In the genomic region with DNA sequence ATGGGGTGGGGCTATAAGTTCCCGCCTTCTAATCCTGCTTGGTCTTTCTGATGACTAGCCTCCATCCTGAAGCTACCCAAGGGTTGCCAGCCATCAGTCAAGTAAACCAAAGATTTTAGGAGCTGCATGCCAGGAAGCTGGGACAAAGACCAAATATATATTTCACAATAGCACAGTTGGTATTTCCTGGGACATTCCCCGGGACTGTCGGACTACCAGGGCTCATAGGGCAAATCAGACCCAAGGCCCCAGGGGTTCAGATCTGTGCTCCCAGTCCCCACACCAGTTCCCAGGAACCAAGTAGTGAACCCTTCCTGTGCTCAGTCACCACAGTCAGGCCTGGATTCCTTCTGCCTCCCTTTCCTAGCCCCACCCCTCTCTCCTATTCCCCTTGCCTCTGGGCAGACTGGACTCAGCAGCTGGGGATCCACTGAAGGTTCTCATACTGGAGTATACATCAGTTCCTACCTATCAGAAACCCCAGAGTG, we compare ENCODE assay signal across 25 cellular contexts. TPM values are rescaled to one million over a fixed set of nuclear protein-coding genes. Genes with fewer than 3 reads are reported as not detected.
A peak's percentile ranks its signal among the peaks of the same experiment; 100 is the strongest.
DNase-seq lines count a peak whose midpoint lies in the region; ATAC-seq, FAIRE-seq and TF ChIP-seq lines count a peak whose summit lies in the region.
"Had no signal": no experiment of that assay in that cellular context is flagged by ENCODE, and none has a peak within 500 bp of the region (broad histone marks: within the 10 kb centered on the region; RNA-seq: fewer than 3 reads in every experiment).

No MANE protein-coding gene starts in this region.

- no peak overlapping the region for H3K4me3 Mint-ChIP-seq in type B pancreatic cell
- H3K4me3 Mint-ChIP-seq: activated B cell treated with CpG ODN at 0.5 μM for 24 hours; activated CD8-positive, alpha-beta T cell treated with anti-CD3 and anti-CD28 coated beads for 36 hours; activated naive CD8-positive, alpha-beta T cell treated with anti-CD3 and anti-CD28 coated beads for 36 hours had no signal

- intact Hi-C loops in kidney (cut with DNase I), result no loop called here

- peak; percentile 37 for DNase-seq in activated effector memory CD4-positive, alpha-beta T cell treated with anti-CD3 and anti-CD28 coated beads, Interleukin-2, amount 50 U/mL, for 16 hours
- no peak for DNase-seq in activated effector memory CD4-positive, alpha-beta T cell treated with Interleukin-2 at 50 U/mL for 16 hours
- DNase-seq in adipocyte (ENCODE audit: low read depth) (peak; percentile 72), kidney (peak; percentile 46), type B pancreatic cell (ENCODE audit: extremely low spot score, unreplicated experiment) (peak; percentile 48), HPDE6-E6E7 (ENCODE audit: extremely low spot score) (no peak), DMS153 (lab: John Stamatoyannopoulos, UW) (no peak)
- DNase-seq: activated B cell treated with CpG ODN at 0.5 μM for 24 hours; activated CD8-positive, alpha-beta T cell treated with anti-CD3 and anti-CD28 coated beads for 36 hours; activated naive CD8-positive, alpha-beta T cell treated with anti-CD3 and anti-CD28 coated beads for 36 hours; Kasumi-1; lower lobe of right lung; NCI-H1417; NCI-H2107; NCI-H510A; T-helper 9 cell had no signal

- peaks cover 17% of the 10 kb centered on the region for H3K4me1 Mint-ChIP-seq in type B pancreatic cell (ENCODE audit: unreplicated experiment)

- no peak overlapping the region for H3K4me3 ChIP-seq in adipocyte (ENCODE audit: low read length)
- H3K4me3 ChIP-seq in kidney (ENCODE audit: low read length in 2 of 2), result no peak overlapping the region
- H3K4me3 ChIP-seq: BLaER1, hepatocyte, lower lobe of right lung, Peyer's patch, SK-N-MC had no signal

- no peak overlapping the region for H3K9ac ChIP-seq in adipocyte (ENCODE audit: low read length)
- no peak overlapping the region for H3K9ac ChIP-seq in kidney (ENCODE audit: low read length in 2 of 2)
- H3K9ac ChIP-seq: BLaER1 had no signal

- FAIRE-seq in kidney (lab: Jason Lieb, UNC), result no peak
- FAIRE-seq: A204.1, endometrium had no signal

- no peak overlapping the region for H3K27ac ChIP-seq in kidney (ENCODE audit: low read depth in 2 of 2, low read length in 2 of 2)
- H3K27ac ChIP-seq: BLaER1, hepatocyte, lower lobe of right lung, Peyer's patch, SK-N-MC had no signal

- peaks cover 12% of the 10 kb centered on the region for H3K27me3 ChIP-seq in adipocyte (replicated peaks; ENCODE audit: control insufficient read depth, insufficient read depth, low read length)
- H3K27me3 ChIP-seq: Peyer's patch had no signal

- H3K9me3 ChIP-seq in adipocyte (ENCODE audit: control insufficient read depth, low read length), result no peaks in the 10 kb centered on the region
- no peaks in the 10 kb centered on the region for H3K9me3 ChIP-seq in kidney (ENCODE audit: control insufficient read depth in 1 of 2, low read length in 2 of 2)
- H3K9me3 ChIP-seq: BLaER1, lower lobe of right lung, Peyer's patch had no signal

- H3K27ac Mint-ChIP-seq in type B pancreatic cell, result no peak overlapping the region
- H3K27ac Mint-ChIP-seq: activated B cell treated with CpG ODN at 0.5 μM for 24 hours; activated CD8-positive, alpha-beta T cell treated with anti-CD3 and anti-CD28 coated beads for 36 hours; activated naive CD8-positive, alpha-beta T cell treated with anti-CD3 and anti-CD28 coated beads for 36 hours had no signal

- no peak for ATAC-seq in GM18505 (IDR thresholded peaks at IDR 0.05; ENCODE audit: unreplicated experiment)
- ATAC-seq: activated CD8-positive, alpha-beta T cell treated with anti-CD3 and anti-CD28 coated beads for 36 hours; lower lobe of right lung had no signal

- no peaks in the 10 kb centered on the region for H3K36me3 Mint-ChIP-seq in type B pancreatic cell
- H3K36me3 Mint-ChIP-seq: activated naive CD8-positive, alpha-beta T cell treated with anti-CD3 and anti-CD28 coated beads for 36 hours had no signal

- no peaks in the 10 kb centered on the region for H3K9me3 Mint-ChIP-seq in type B pancreatic cell
- H3K9me3 Mint-ChIP-seq: activated B cell treated with CpG ODN at 0.5 μM for 24 hours; activated CD8-positive, alpha-beta T cell treated with anti-CD3 and anti-CD28 coated beads for 36 hours; activated naive CD8-positive, alpha-beta T cell treated with anti-CD3 and anti-CD28 coated beads for 36 hours had no signal

- H3K4me1 ChIP-seq in adipocyte (ENCODE audit: control insufficient read depth, insufficient read depth, low read length), result peaks cover 18% of the 10 kb centered on the region
- no peaks in the 10 kb centered on the region for H3K4me1 ChIP-seq in kidney (ENCODE audit: control insufficient read depth in 1 of 2, insufficient read depth in 1 of 2, low read depth in 1 of 2, low read length in 2 of 2)

- H3K27me3 Mint-ChIP-seq in type B pancreatic cell, result peaks cover 32% of the 10 kb centered on the region

- no peak for TF ChIP-seq CTCF in kidney (IDR thresholded peaks at IDR 0.05; ENCODE audit: borderline replicate concordance, extremely low read depth, insufficient read depth)
- no peak for TF ChIP-seq CTCF in type B pancreatic cell (conservative IDR thresholded peaks at IDR 0.05)

- H3K36me3 ChIP-seq in adipocyte (ENCODE audit: control insufficient read depth, insufficient read depth, low read length, severe bottlenecking) (no peaks in the 10 kb centered on the region), kidney (ENCODE audit: control insufficient read depth in 1 of 2, insufficient read depth in 2 of 2, low read length in 2 of 2) (no peaks in the 10 kb centered on the region)
- H3K36me3 ChIP-seq: BLaER1, lower lobe of right lung, Peyer's patch had no signal

- no peak for TF ChIP-seq POLR2A in GM18505 (IDR thresholded peaks at IDR 0.05; ENCODE audit: borderline replicate concordance, extremely low read depth, insufficient read depth, insufficient read length)

RNA-seq across cellular contexts. Expression of a gene that starts 5.7 kb away (rescaled TPM):
- 99.5 TPM for total RNA-seq in kidney
- polyA plus RNA-seq in kidney (ENCODE audit: insufficient read depth, low read depth, low replicate concordance), result 111 TPM
- total RNA-seq in type B pancreatic cell (ENCODE audit: low replicate concordance), result 25.7 and 137 TPM in 2 replicates
- total RNA-seq: activated B cell treated with CpG ODN at 0.5 μM for 24 hours; activated CD8-positive, alpha-beta T cell treated with anti-CD3 and anti-CD28 coated beads for 36 hours; activated naive CD8-positive, alpha-beta T cell treated with anti-CD3 and anti-CD28 coated beads for 36 hours; G401; HT-29 had no signal

Comparison
In these comparisons a context has a peak if more than half of its experiments do, and no peak if none do; other contexts are left out.
1. DNase-seq: peak in activated effector memory CD4-positive, alpha-beta T cell treated with anti-CD3 and anti-CD28 coated beads, Interleukin-2, amount 50 U/mL, for 16 hours (single experiment), adipocyte (single experiment), kidney (single experiment) and type B pancreatic cell (single experiment); none in activated effector memory CD4-positive, alpha-beta T cell treated with Interleukin-2 at 50 U/mL for 16 hours (single experiment), HPDE6-E6E7 (single experiment) and DMS153 (single experiment).